Comparison of ENCODE assay signal across 10 cellular contexts in the genomic region with DNA sequence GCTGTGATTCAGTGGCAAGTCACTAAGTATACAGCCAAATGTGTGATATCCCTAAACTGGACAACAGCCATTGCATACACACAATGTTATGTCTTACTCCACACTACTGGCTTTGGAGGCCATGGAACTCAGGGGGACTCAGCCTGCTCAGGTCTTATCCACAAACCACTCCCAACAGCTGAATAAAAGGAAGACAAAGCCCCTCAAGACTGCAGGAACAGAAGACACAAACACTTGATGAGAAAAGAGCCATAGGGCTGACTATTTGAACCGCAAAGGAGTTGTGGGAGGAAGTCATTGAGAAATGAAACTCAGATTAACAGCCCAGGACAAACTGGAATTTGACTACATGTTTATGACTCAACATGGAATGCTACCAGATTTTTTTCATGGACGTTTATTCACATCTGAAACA. TPM values are rescaled to one million over a fixed set of nuclear protein-coding genes. Genes with fewer than 3 reads are reported as not detected.
DNase-seq lines count a peak whose midpoint lies in the region; ATAC-seq, FAIRE-seq and TF ChIP-seq lines count a peak whose summit lies in the region.
"Had no signal": no experiment of that assay in that cellular context is flagged by ENCODE, and none has a peak within 500 bp of the region (broad histone marks: within the 10 kb centered on the region; RNA-seq: fewer than 3 reads in every experiment).

No MANE protein-coding gene starts in this region.

- peak overlapping the region; percentile 53 for H3K9ac ChIP-seq in adipocyte (ENCODE audit: low read length)

- no peaks in the 10 kb centered on the region for H3K27me3 Mint-ChIP-seq in activated T-cell treated with anti-CD3 and anti-CD28 coated beads, Interleukin-2, amount 50 U/mL, for 4 hours (ENCODE audit: low read depth)

- peaks cover 57% of the 10 kb centered on the region for H3K4me1 Mint-ChIP-seq in activated T-cell treated with anti-CD3 and anti-CD28 coated beads, Interleukin-2, amount 50 U/mL, for 4 hours (ENCODE audit: low read depth)

- H3K9me3 ChIP-seq in adipocyte (ENCODE audit: control insufficient read depth, low read length) (peaks cover 2% of the 10 kb centered on the region), lower lobe of right lung (no peaks in the 10 kb centered on the region)
- H3K9me3 ChIP-seq: prostate gland had no signal

- intact Hi-C loops in lower lobe of right lung (cut with DNase I) (no loop called here), posterior cingulate gyrus (cut with DNase I) (no loop called here)

- H3K4me3 Mint-ChIP-seq in activated T-cell treated with anti-CD3 and anti-CD28 coated beads, Interleukin-2, amount 50 U/mL, for 4 hours = no peak overlapping the region

- no peak overlapping the region for H3K27ac ChIP-seq in lower lobe of right lung
- H3K27ac ChIP-seq: prostate gland had no signal

- CTCF ChIA-PET in AG04449 (lab: Yijun Ruan, JAX) = no interaction called here

- no peak overlapping the region for H3K4me3 ChIP-seq in AG04449 (ENCODE audit: low read depth, low read length)
- H3K4me3 ChIP-seq in adipocyte (ENCODE audit: low read length) = peak overlapping the region; percentile 73
- no peak overlapping the region for H3K4me3 ChIP-seq in lower lobe of right lung
- H3K4me3 ChIP-seq: prostate gland had no signal

- peak; percentile 93 for FAIRE-seq in HTR-8/SVneo (lab: Jason Lieb, UNC)

- no peaks in the 10 kb centered on the region for H3K36me3 Mint-ChIP-seq in activated T-cell treated with anti-CD3 and anti-CD28 coated beads, Interleukin-2, amount 50 U/mL, for 4 hours (ENCODE audit: insufficient read depth)

- H3K27me3 ChIP-seq in adipocyte (replicated peaks; ENCODE audit: control insufficient read depth, insufficient read depth, low read length) (no peaks in the 10 kb centered on the region), lower lobe of right lung (ENCODE audit: low read depth) (no peaks in the 10 kb centered on the region)

- POLR2A ChIA-PET in AG04449 (lab: Yijun Ruan, JAX) = no interaction called here

- H3K9me3 Mint-ChIP-seq in activated T-cell treated with anti-CD3 and anti-CD28 coated beads, Interleukin-2, amount 50 U/mL, for 4 hours = no peaks in the 10 kb centered on the region

- TF ChIP-seq CTCF in AG04449 (IDR thresholded peaks at IDR 0.05; ENCODE audit: insufficient read depth, low read length, missing control alignments) (no peak), lower lobe of right lung (IDR thresholded peaks at IDR 0.05) (no peak)

- DNase-seq in AG04449 (ENCODE audit: low read depth, low spot score) (peak; percentile 82), HTR-8/SVneo (ENCODE audit: insufficient read length, low spot score) (peak; percentile 64), adipocyte (ENCODE audit: low read depth) (peak; percentile 92), lower lobe of right lung (no peak), NK-92 (lab: John Stamatoyannopoulos, UW; ENCODE audit: unreplicated experiment) (no peak), posterior cingulate gyrus (no peak)
- DNase-seq in activated T-cell treated with anti-CD3 and anti-CD28 coated beads, Interleukin-2, amount 50 U/mL, for 4 hours = no peak
- DNase-seq: DMS79 had no signal

- H3K36me3 ChIP-seq in adipocyte (ENCODE audit: control insufficient read depth, insufficient read depth, low read length, severe bottlenecking) = no peaks in the 10 kb centered on the region
- H3K36me3 ChIP-seq in lower lobe of right lung = no peaks in the 10 kb centered on the region
- H3K36me3 ChIP-seq: prostate gland had no signal

- ATAC-seq in lower lobe of right lung (peak; percentile 34 to 42), GM19463 (IDR thresholded peaks at IDR 0.05; ENCODE audit: unreplicated experiment) (no peak)
- ATAC-seq in activated T-cell treated with anti-CD3 and anti-CD28 coated beads, Interleukin-2, amount 50 U/mL, for 4 hours = no peak

- peaks cover 52% of the 10 kb centered on the region for H3K4me1 ChIP-seq in adipocyte (ENCODE audit: control insufficient read depth, insufficient read depth, low read length)
- H3K4me1 ChIP-seq in lower lobe of right lung = peaks cover 18% of the 10 kb centered on the region
- H3K4me1 ChIP-seq: prostate gland had no signal

RNA-seq across cellular contexts. Expression of a gene that starts 40.9 kb away (rescaled TPM):
- total RNA-seq in lower lobe of right lung = 6.2 TPM
- 10 to 100 TPM; 17.3 to 21.5 (median 17.6) TPM for total RNA-seq in activated T-cell treated with anti-CD3 and anti-CD28 coated beads, Interleukin-2, amount 50 U/mL, for 4 hours

Comparison
In these comparisons a context has a peak if more than half of its experiments do, and no peak if none do; other contexts are left out.
1. DNase-seq: peak in AG04449 (single experiment), HTR-8/SVneo (single experiment) and adipocyte (single experiment); none in lower lobe of right lung (single experiment), activated T-cell treated with anti-CD3 and anti-CD28 coated beads, Interleukin-2, amount 50 U/mL, for 4 hours (single experiment), NK-92 (single experiment) and posterior cingulate gyrus (0 of 10).
2. ATAC-seq: peak in lower lobe of right lung (2 of 2); none in activated T-cell treated with anti-CD3 and anti-CD28 coated beads, Interleukin-2, amount 50 U/mL, for 4 hours (0 of 2) and GM19463 (single experiment).